Comparison of ENCODE assay signal across 9 cellular contexts in genomic region chr5:86617309-86617755, GRCh38. TPM values are rescaled to one million over a fixed set of nuclear protein-coding genes. Genes with fewer than 3 reads are reported as not detected.
DNase-seq lines count a peak whose midpoint lies in the region; ATAC-seq, FAIRE-seq and TF ChIP-seq lines count a peak whose summit lies in the region.
"Had no signal": no experiment of that assay in that cellular context is flagged by ENCODE, and none has a peak within 500 bp of the region (broad histone marks: within the 10 kb centered on the region; RNA-seq: fewer than 3 reads in every experiment).

No MANE protein-coding gene starts in this region.

- H4K5ac ChIP-seq in H1 (ENCODE audit: insufficient read length, low read depth, low read length) = no peak overlapping the region

- TF ChIP-seq CTCF in DOHH2 (IDR thresholded peaks at IDR 0.05; ENCODE audit: low read depth, low read length, poor library complexity, severe bottlenecking) (no peak), OCI-LY3 (IDR thresholded peaks at IDR 0.05; ENCODE audit: low read depth, low read length) (no peak), H1 (IDR thresholded peaks at IDR 0.05; ENCODE audit: control extremely low read depth in 1 of 3, insufficient read depth in 1 of 3, low read depth in 1 of 3, low read length in 3 of 3) (no peak), prostate gland (IDR thresholded peaks at IDR 0.05) (no peak)

- no peak overlapping the region for H3K23ac ChIP-seq in H1 (ENCODE audit: insufficient read length)

- no peak overlapping the region for H3K4ac ChIP-seq in H1 (replicated peaks; ENCODE audit: insufficient read length, low read depth, low read length)

- no peak for DNase-seq in H1 (ENCODE audit: low read depth in 1 of 2, low spot score in 2 of 2)
- no peak for DNase-seq in prostate gland (ENCODE audit: low spot score)
- no peak for DNase-seq in head of caudate nucleus

- H2BK5ac ChIP-seq in H1 (ENCODE audit: low read depth, low read length) = no peak overlapping the region

- intact Hi-C loops in prostate gland (cut with DNase I) (no loop called here), head of caudate nucleus (cut with DNase I) (no loop called here)

- H2BK120ac ChIP-seq in H1 (replicated peaks; ENCODE audit: low read depth, low read length) = no peak overlapping the region

- H3K9ac ChIP-seq in OCI-LY3 (ENCODE audit: low read length) = no peak overlapping the region
- no peak overlapping the region for H3K9ac ChIP-seq in H1 (replicated peaks in 1 of 4; ENCODE audit: extremely low read depth in 1 of 4, low read depth in 3 of 4, low read length in 3 of 4)

- H3K27ac ChIP-seq in DOHH2 (ENCODE audit: low read depth, low read length) (no peak overlapping the region), OCI-LY3 (ENCODE audit: low read length) (peak overlapping the region; percentile 14; the same call in 1 of the 2 replicates), H1 (ENCODE audit: low read depth, low read length) (no peak overlapping the region), prostate gland (peak overlapping the region; percentile 90 to 95)

- no peak overlapping the region for H2BK15ac ChIP-seq in H1 (ENCODE audit: low read length)

- H3K79me1 ChIP-seq in H1 (ENCODE audit: low read depth, low read length) = no peaks in the 10 kb centered on the region

- peaks cover 18% of the 10 kb centered on the region; the same call in 1 of the 2 replicates for H3F3A ChIP-seq in DOHH2 (ENCODE audit: control insufficient read depth, insufficient read depth)

- H3K27me3 ChIP-seq in DOHH2 (ENCODE audit: control insufficient read depth, low read length) (no peaks in the 10 kb centered on the region), OCI-LY3 (ENCODE audit: low read depth, low read length) (no peaks in the 10 kb centered on the region), H1 (replicated peaks in 1 of 4; ENCODE audit: control insufficient read depth in 3 of 4, extremely low read depth in 1 of 4, insufficient read depth in 3 of 4, low read length in 3 of 4) (no peaks in the 10 kb centered on the region), prostate gland (replicated peaks; ENCODE audit: insufficient read depth) (no peaks in the 10 kb centered on the region)
- H3K27me3 ChIP-seq: thyroid gland had no signal

- no peak overlapping the region for H3K56ac ChIP-seq in H1 (replicated peaks; ENCODE audit: insufficient read length, low read depth, low read length)

- no peak for TF ChIP-seq RAD21 in H1 (IDR thresholded peaks at IDR 0.05 in 1 of 2, conservative IDR thresholded peaks at IDR 0.05 in 1 of 2; ENCODE audit: low read depth in 2 of 2, low read length in 2 of 2)

- no peaks in the 10 kb centered on the region for H3K9me2 ChIP-seq in DOHH2 (replicated peaks; ENCODE audit: control insufficient read depth, low read length)

- H2BK12ac ChIP-seq in H1 (ENCODE audit: low read depth, low read length) = 0 out of 2 replicates have a peak overlapping the region, but pooled peaks have one; percentile 20

- H3K9me3 ChIP-seq in DOHH2 (ENCODE audit: control insufficient read depth, insufficient read depth, low read length) = peaks cover 4% of the 10 kb centered on the region; the same call in 1 of the 2 replicates
- no peaks in the 10 kb centered on the region for H3K9me3 ChIP-seq in OCI-LY3 (ENCODE audit: insufficient read depth, low read length)
- H3K9me3 ChIP-seq in H1 (ENCODE audit: insufficient read depth in 2 of 2, low read depth in 1 of 2, low read length in 1 of 2) = no peaks in the 10 kb centered on the region
- no peaks in the 10 kb centered on the region for H3K9me3 ChIP-seq in prostate gland
- H3K9me3 ChIP-seq: thyroid gland had no signal

- H2AFZ ChIP-seq in OCI-LY3 (ENCODE audit: low read depth, low read length) (peak overlapping the region; percentile 100), H1 (ENCODE audit: low read length) (peak overlapping the region; percentile 86)

- no peak overlapping the region for H3K14ac ChIP-seq in H1 (ENCODE audit: insufficient read length)

- H4K20me1 ChIP-seq in DOHH2 (ENCODE audit: control insufficient read depth, insufficient read depth, low read depth, low read length) (no peaks in the 10 kb centered on the region), OCI-LY3 (ENCODE audit: insufficient read depth, low read length) (0 out of 2 replicates have a peak, but pooled peaks cover 4% of the 10 kb centered on the region), H1 (replicated peaks in 1 of 2; ENCODE audit: control insufficient read depth in 1 of 2, insufficient read depth in 2 of 2, low read length in 2 of 2) (no peaks in the 10 kb centered on the region)

- TF ChIP-seq POLR2A in H1 (IDR thresholded peaks at IDR 0.05; ENCODE audit: control extremely low read depth in 1 of 2, low read depth in 2 of 2, low read length in 2 of 2) = no peak
- TF ChIP-seq POLR2A in prostate gland (IDR thresholded peaks at IDR 0.05) = no peak

- ATAC-seq in HG02623 (IDR thresholded peaks at IDR 0.05; ENCODE audit: unreplicated experiment) (no peak), GM19463 (IDR thresholded peaks at IDR 0.05; ENCODE audit: unreplicated experiment) (no peak), GM18502 (IDR thresholded peaks at IDR 0.05; ENCODE audit: poor library complexity, unreplicated experiment) (no peak)

- H4K8ac ChIP-seq in H1 (ENCODE audit: extremely low read depth, insufficient read depth, low read length) = no peak overlapping the region

- POLR2A ChIA-PET in H1 (lab: Charles Lee; ENCODE audit: partially characterized antibody) = interaction anchor here (0.7 to 11.5 kb wide), 6 partner anchors 10 to 132 kb away, joined by 3 to 138 read pairs (median 4); no protein-coding TSS in a partner anchor

- no peak for FAIRE-seq in H1 (lab: Jason Lieb, UNC)

- H3K79me2 ChIP-seq in DOHH2 (ENCODE audit: control insufficient read depth, low read length) = peaks cover 26% of the 10 kb centered on the region
- H3K79me2 ChIP-seq in OCI-LY3 (ENCODE audit: low read length) = peaks cover 26% of the 10 kb centered on the region
- H3K79me2 ChIP-seq in H1 (ENCODE audit: control insufficient read depth in 1 of 2, insufficient read depth in 2 of 2, low read length in 2 of 2) = peaks cover 4 to 24% of the 10 kb centered on the region in 2 experiments; a peak in 3 of 4 replicates

- H3K4me3 ChIP-seq in DOHH2 (ENCODE audit: low read length) (peak overlapping the region; percentile 81), OCI-LY3 (ENCODE audit: low read length) (peak overlapping the region; percentile 49), H1 (ENCODE audit: extremely low read depth in 1 of 4, insufficient read depth in 2 of 4, low read depth in 3 of 4, low read length in 4 of 4) (peak overlapping the region in 3 of 4 experiments; percentile 88 to 99 (median 99); a peak in 4 of 8 replicates), prostate gland (no peak overlapping the region)

- TF ChIP-seq EP300 in H1 (IDR thresholded peaks at IDR 0.05; ENCODE audit: borderline replicate concordance in 1 of 2, low read depth in 2 of 2, low read length in 2 of 2) = no peak

- H3K18ac ChIP-seq in H1 (ENCODE audit: extremely low read depth, low read length) = no peak overlapping the region

- no peak overlapping the region for H2AK5ac ChIP-seq in H1 (ENCODE audit: low read depth, low read length)

- CTCF ChIA-PET in H1 (lab: Charles Lee; ENCODE audit: partially characterized antibody) = no interaction called here

- peaks cover 13% of the 10 kb centered on the region for H3K4me1 ChIP-seq in DOHH2 (ENCODE audit: control insufficient read depth, low read length)
- peaks cover 11% of the 10 kb centered on the region for H3K4me1 ChIP-seq in OCI-LY3 (ENCODE audit: low read length)
- H3K4me1 ChIP-seq in H1 (replicated peaks in 1 of 4; ENCODE audit: control insufficient read depth in 3 of 4, insufficient read depth in 4 of 4, low read length in 3 of 4) = peaks cover 0 to 13% (median 0%) of the 10 kb centered on the region in 4 experiments; a peak in 1 of 7 replicates
- no peaks in the 10 kb centered on the region for H3K4me1 ChIP-seq in prostate gland (replicated peaks)

- H3K36me3 ChIP-seq in DOHH2 (ENCODE audit: control insufficient read depth, low read length) (peaks cover 50% of the 10 kb centered on the region), OCI-LY3 (replicated peaks; ENCODE audit: low read depth, low read length) (peaks cover 22% of the 10 kb centered on the region), H1 (ENCODE audit: control insufficient read depth in 2 of 4, insufficient read depth in 4 of 4, low read length in 3 of 4) (peaks cover 13 to 38% (median 24%) of the 10 kb centered on the region in 4 experiments), prostate gland (no peaks in the 10 kb centered on the region)

- H3K4me2 ChIP-seq in DOHH2 (ENCODE audit: low read length) = peak overlapping the region; percentile 35; the same call in 1 of the 2 replicates
- peak overlapping the region; percentile 58 for H3K4me2 ChIP-seq in OCI-LY3 (ENCODE audit: low read length)
- no peak overlapping the region; a peak in 1 of 4 replicates for H3K4me2 ChIP-seq in H1 (ENCODE audit: insufficient read depth in 1 of 2, low read depth in 2 of 2, low read length in 2 of 2)

- H4K91ac ChIP-seq in H1 (replicated peaks; ENCODE audit: insufficient read length, low read length) = no peak overlapping the region

- WGBS in H1 (ENCODE audit: extremely low coverage in 1 of 2, insufficient coverage in 1 of 2, insufficient read length in 1 of 2, insufficient replicate concordance in 2 of 2, low coverage in 1 of 2, low lambda C conversion rate in 2 of 2, missing lambda C conversion rate in 1 of 2), 2 experiments = 74% methylated on average over 6 of the region's 6 CpGs; no CpG with 5 or more reads in 1 of the 2 experiments
- WGBS in prostate gland = 66% methylated on average over 6 of the region's 6 CpGs

- no peaks in the 10 kb centered on the region; the same call in 1 of the 2 replicates for H3K23me2 ChIP-seq in H1 (ENCODE audit: low read depth, low read length)

- H2BK20ac ChIP-seq in H1 (ENCODE audit: low read length) = no peak overlapping the region

TF ChIP-seq in H1, 55 proteins besides CTCF, POLR2A, EP300 and RAD21 (continues in another document):
- TF ChIP-seq SIX5 (IDR thresholded peaks at IDR 0.05; ENCODE audit: low read depth, low read length) (no peak), BRCA1 (IDR thresholded peaks at IDR 0.05; ENCODE audit: low read depth, low read length) (no peak), JUN (IDR thresholded peaks at IDR 0.05; ENCODE audit: low read depth, low read length) (no peak), CBX5 (IDR thresholded peaks at IDR 0.05; ENCODE audit: low read depth, low read length) (no peak), CHD2 (IDR thresholded peaks at IDR 0.05; ENCODE audit: low read length) (no peak), GABPA (IDR thresholded peaks at IDR 0.05; ENCODE audit: borderline replicate concordance, insufficient read depth, low read length) (no peak)

RNA-seq across cellular contexts. Expression of gene COX7C, which starts 0.4 kb away (rescaled TPM):
- total RNA-seq in H1 (2021; fragmentation: NEBNext Ultra II Directional; extraction: Animal tissue kit (Norgen Biotek cat#: 25700)) = 1,035 and 1,059 TPM in 2 replicates
- 837 and 1,207 TPM in 2 replicates for polyA plus RNA-seq in H1 (2011; rRNA removed)
- polyA plus RNA-seq in H1 (2011; cell fraction: cytosol; rRNA removed) = 1,169 TPM
- polyA plus RNA-seq in H1 (2011; cell fraction: nucleus; rRNA removed) = 263 TPM
- polyA plus RNA-seq in H1 (2012, experiment 1 of 2) = 2,003 to 2,565 TPM (median 2,368 TPM) in 4 replicates
- 13,884 TPM for polyA plus RNA-seq in H1 (2012, experiment 2 of 2)
- polyA plus RNA-seq in H1 (2013, experiment 1 of 2) = 2,670 TPM
- polyA plus RNA-seq in H1 (2013, experiment 2 of 2) = 2,657 TPM
- polyA minus RNA-seq in H1 (2011; rRNA and poly(A)+ RNA removed) = 314 and 370 TPM in 2 replicates
- polyA minus RNA-seq in H1 (2011; cell fraction: cytosol; rRNA and poly(A)+ RNA removed) = 148 TPM
- polyA minus RNA-seq in H1 (2011; cell fraction: nucleus; rRNA and poly(A)+ RNA removed) = 146 TPM
- total RNA-seq in prostate gland = 100 to 1,000 TPM; 447 to 458 TPM

Comparison
In these comparisons a context has a peak if more than half of its experiments do, and no peak if none do; other contexts are left out.
1. H3K27ac ChIP-seq: peak in OCI-LY3 (single experiment) and prostate gland (2 of 2); none in DOHH2 (single experiment) and H1 (single experiment).
2. H3K4me2 ChIP-seq: peak in DOHH2 (single experiment) and OCI-LY3 (single experiment); none in H1 (0 of 2).
3. H3K4me3 ChIP-seq: peak in DOHH2 (single experiment), OCI-LY3 (single experiment) and H1 (3 of 4); none in prostate gland (0 of 2).